In the genomic region with DNA sequence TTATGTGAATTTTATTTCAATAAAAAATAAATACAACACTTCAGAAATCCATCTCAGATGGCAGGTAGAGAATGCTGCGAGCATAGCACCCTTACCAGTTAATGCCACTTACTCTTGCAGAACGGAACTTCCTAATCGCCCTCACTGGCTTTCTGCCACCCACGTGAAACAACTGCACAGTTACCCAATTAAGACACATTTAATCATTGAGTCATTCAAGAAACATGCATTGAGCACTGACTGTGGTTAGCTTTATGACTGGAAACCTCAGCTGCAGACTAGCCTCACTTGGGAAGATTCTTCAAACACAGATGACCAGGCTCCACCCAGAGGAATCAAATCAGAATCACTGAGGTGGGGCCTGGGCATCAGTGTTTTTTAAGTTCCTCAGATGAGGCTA, we compare ENCODE assay signal across 7 cellular contexts. TPM values are rescaled to one million over a fixed set of nuclear protein-coding genes. Genes with fewer than 3 reads are reported as not detected.
DNase-seq lines count a peak whose midpoint lies in the region; ATAC-seq and TF ChIP-seq lines count a peak whose summit lies in the region.

No MANE protein-coding gene starts in this region.

- TF ChIP-seq CTCF in left ventricle myocardium inferior (IDR thresholded peaks at IDR 0.05; ENCODE audit: borderline replicate concordance) = no peak

- peaks cover 22% of the 10 kb centered on the region for H3K4me1 ChIP-seq in left ventricle myocardium inferior

- ATAC-seq in GM18520 (IDR thresholded peaks at IDR 0.05; ENCODE audit: unreplicated experiment) = peak; percentile 51
- peak; percentile 62 for ATAC-seq in HG03159 (IDR thresholded peaks at IDR 0.05; ENCODE audit: unreplicated experiment)
- no peak for ATAC-seq in HG03045 (IDR thresholded peaks at IDR 0.05; ENCODE audit: unreplicated experiment)

- H3K27ac Mint-ChIP-seq in T-helper 2 cell treated with Interferon-gamma antibody and Interleukin-4, amounts not matched to agents 5 μg/mL and 100 μg/mL, for 36 hours = peak overlapping the region; percentile 16

- DNase-seq in T-helper 2 cell treated with Interferon-gamma antibody and Interleukin-4, amounts not matched to agents 5 μg/mL and 100 μg/mL, for 36 hours (ENCODE audit: low spot score) = peak; percentile 74
- DNase-seq in left ventricle myocardium inferior (peak; percentile 74), NK-92 (lab: John Stamatoyannopoulos, UW; ENCODE audit: unreplicated experiment) (no peak), HEK293T (ENCODE audit: extremely low spot score) (no peak)

- H3K27ac ChIP-seq in left ventricle myocardium inferior (replicated peaks) = peak overlapping the region; percentile 69

- no peaks in the 10 kb centered on the region for H3K36me3 ChIP-seq in left ventricle myocardium inferior

- no peaks in the 10 kb centered on the region for H3K9me3 ChIP-seq in left ventricle myocardium inferior (replicated peaks)

- intact Hi-C loops in left ventricle myocardium inferior (cut with micrococcal nuclease) = no loop called here

- no peaks in the 10 kb centered on the region for H3K27me3 ChIP-seq in left ventricle myocardium inferior (ENCODE audit: low read depth)

- peaks cover 21% of the 10 kb centered on the region for H3K4me1 Mint-ChIP-seq in T-helper 2 cell treated with Interferon-gamma antibody and Interleukin-4, amounts not matched to agents 5 μg/mL and 100 μg/mL, for 36 hours (ENCODE audit: low read depth)

- H3K9me3 Mint-ChIP-seq in T-helper 2 cell treated with Interferon-gamma antibody and Interleukin-4, amounts not matched to agents 5 μg/mL and 100 μg/mL, for 36 hours = no peaks in the 10 kb centered on the region

- H3K4me3 Mint-ChIP-seq in T-helper 2 cell treated with Interferon-gamma antibody and Interleukin-4, amounts not matched to agents 5 μg/mL and 100 μg/mL, for 36 hours = no peak overlapping the region

- POLR2A ChIA-PET in HEK293T (lab: Yijun Ruan, JAX) = no interaction called here

- CTCF ChIA-PET in HEK293T (lab: Yijun Ruan, JAX) = interaction anchor here (2.8 kb wide), 1 partner anchor 14 kb away, joined by 13 read pairs; no protein-coding TSS in a partner anchor

- H3K4me3 ChIP-seq in left ventricle myocardium inferior = no peak overlapping the region

- H3K36me3 Mint-ChIP-seq in T-helper 2 cell treated with Interferon-gamma antibody and Interleukin-4, amounts not matched to agents 5 μg/mL and 100 μg/mL, for 36 hours (ENCODE audit: low read depth) = no peaks in the 10 kb centered on the region

- peaks cover 9% of the 10 kb centered on the region for H3K27me3 Mint-ChIP-seq in T-helper 2 cell treated with Interferon-gamma antibody and Interleukin-4, amounts not matched to agents 5 μg/mL and 100 μg/mL, for 36 hours (ENCODE audit: low read depth)

TF ChIP-seq in HEK293T, 16 proteins besides CTCF, POLR2A, EP300 and RAD21:
- TF ChIP-seq PKNOX1 (IDR thresholded peaks at IDR 0.05) (no peak), BHLHE40 (IDR thresholded peaks at IDR 0.05; ENCODE audit: borderline replicate concordance) (no peak), HDGF (IDR thresholded peaks at IDR 0.05; ENCODE audit: borderline replicate concordance) (no peak), CTBP1 (IDR thresholded peaks at IDR 0.05; ENCODE audit: borderline replicate concordance) (no peak), L3MBTL2 (conservative IDR thresholded peaks at IDR 0.05) (no peak), FOXA1 (IDR thresholded peaks at IDR 0.05) (no peak), NFRKB (IDR thresholded peaks at IDR 0.05) (no peak), SP1 (IDR thresholded peaks at IDR 0.05) (no peak), TARDBP (IDR thresholded peaks at IDR 0.05) (no peak), ELF4 (IDR thresholded peaks at IDR 0.05) (no peak), LEF1 (IDR thresholded peaks at IDR 0.05; ENCODE audit: borderline replicate concordance) (no peak), FOXM1 (IDR thresholded peaks at IDR 0.05; ENCODE audit: borderline replicate concordance) (no peak), ARNT (IDR thresholded peaks at IDR 0.05) (no peak), SUZ12 (IDR thresholded peaks at IDR 0.05) (no peak), ZNF384 (IDR thresholded peaks at IDR 0.05) (no peak), FOXK2 (IDR thresholded peaks at IDR 0.05) (no peak)
TF ChIP-seq in HEK293T: peak in this region for 0.

RNA-seq across cellular contexts. Expression of gene MFGE8, which starts 5.6 kb away (rescaled TPM):
- 421 TPM for total RNA-seq in left ventricle myocardium inferior

RNA-seq across cellular contexts. Expression of gene HAPLN3, which starts 23.4 kb away (rescaled TPM):
- total RNA-seq in left ventricle myocardium inferior = 3.2 TPM

Comparison
In these comparisons a context has a peak if more than half of its experiments do, and no peak if none do; other contexts are left out.
1. DNase-seq: peak in T-helper 2 cell treated with Interferon-gamma antibody and Interleukin-4, amounts not matched to agents 5 μg/mL and 100 μg/mL, for 36 hours (single experiment) and left ventricle myocardium inferior (single experiment); none in NK-92 (single experiment) and HEK293T (single experiment).